In genomic region chr5:173572431-173573125, GRCh38 we compare ENCODE assay signal across 1 cellular context.
TF ChIP-seq lines count a peak whose summit lies in the region.

No MANE protein-coding gene starts in this region.

TF ChIP-seq in K562, 482 proteins besides CTCF, POLR2A, EP300 and RAD21:
- TF ChIP-seq MEF2D (tag; conservative IDR thresholded peaks at IDR 0.05; ENCODE audit: low read depth) (no peak), RUNX1 (IDR thresholded peaks at IDR 0.05; ENCODE audit: low read depth) (no peak), HDGF (IDR thresholded peaks at IDR 0.05) (no peak), SUPT5H (IDR thresholded peaks at IDR 0.05) (no peak), NR4A1 (CRISPR knock-in tag; IDR thresholded peaks at IDR 0.05) (no peak), NR4A1 (tag; IDR thresholded peaks at IDR 0.05) (no peak), MECOM (CRISPR knock-in tag; IDR thresholded peaks at IDR 0.05) (no peak), ID3 (CRISPR knock-in tag; IDR thresholded peaks at IDR 0.05) (no peak), ID3 (tag; IDR thresholded peaks at IDR 0.05) (no peak)
TF ChIP-seq in K562: peak in this region for 0.
